ENCODE assay signal across 1 cellular context in the genomic region with DNA sequence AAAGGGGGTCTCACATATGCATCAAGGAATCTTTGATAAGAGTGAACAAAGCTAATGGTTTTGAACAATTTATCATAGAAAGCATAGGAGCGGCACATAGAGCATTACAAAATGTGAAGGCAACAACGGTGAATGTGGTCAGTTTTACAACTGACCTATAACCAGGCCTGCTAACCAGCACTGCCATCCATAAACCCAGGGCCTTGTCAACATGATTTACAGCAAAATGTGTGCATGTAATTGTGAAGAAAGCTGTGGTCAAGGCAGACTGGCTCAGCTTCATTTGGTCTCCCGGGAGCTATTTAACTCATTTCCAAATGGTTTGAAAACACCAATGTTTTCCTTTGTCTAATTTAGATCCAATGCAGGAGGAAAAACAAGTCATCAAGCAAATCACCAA.
TF ChIP-seq lines count a peak whose summit lies in the region.

No MANE protein-coding gene starts in this region.

TF ChIP-seq in K562, 482 proteins besides CTCF, POLR2A, EP300 and RAD21 (continued from another document):
- TF ChIP-seq, protein P1, sequence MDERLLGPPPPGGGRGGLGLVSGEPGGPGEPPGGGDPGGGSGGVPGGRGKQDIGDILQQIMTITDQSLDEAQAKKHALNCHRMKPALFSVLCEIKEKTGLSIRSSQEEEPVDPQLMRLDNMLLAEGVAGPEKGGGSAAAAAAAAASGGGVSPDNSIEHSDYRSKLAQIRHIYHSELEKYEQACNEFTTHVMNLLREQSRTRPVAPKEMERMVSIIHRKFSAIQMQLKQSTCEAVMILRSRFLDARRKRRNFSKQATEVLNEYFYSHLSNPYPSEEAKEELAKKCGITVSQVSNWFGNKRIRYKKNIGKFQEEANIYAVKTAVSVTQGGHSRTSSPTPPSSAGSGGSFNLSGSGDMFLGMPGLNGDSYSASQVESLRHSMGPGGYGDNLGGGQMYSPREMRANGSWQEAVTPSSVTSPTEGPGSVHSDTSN (CRISPR knock-in tag; IDR thresholded peaks at IDR 0.05; ENCODE audit: low read depth): no peak
- TF ChIP-seq, protein P1 (tag; conservative IDR thresholded peaks at IDR 0.05; ENCODE audit: low read depth): peak; percentile 58
- 0 out of 2 replicates have a peak, but pooled peaks have one; percentile 22 for TF ChIP-seq ZFP1 (CRISPR knock-in tag; IDR thresholded peaks at IDR 0.05)
